In the genomic region with DNA sequence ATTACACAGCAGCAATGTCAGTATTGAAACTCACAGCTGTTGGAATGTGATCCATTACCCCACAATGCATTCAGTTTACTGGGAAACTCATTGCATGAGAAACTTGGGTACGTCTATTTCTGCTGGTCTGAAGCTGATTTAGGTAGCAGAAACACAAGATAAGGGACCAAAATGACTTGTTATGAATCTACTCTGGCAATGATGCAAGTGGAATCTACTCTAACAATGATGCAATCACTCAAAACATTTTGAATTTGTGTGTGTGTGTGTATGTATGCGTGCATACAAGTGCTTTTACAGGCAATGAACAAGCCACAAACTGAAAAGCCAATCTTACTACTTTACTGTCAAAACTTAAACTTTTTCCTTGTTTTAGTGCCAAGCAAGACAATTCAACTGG, we compare ENCODE assay signal across 21 cellular contexts.
"Had no signal": no experiment of that assay in that cellular context is flagged by ENCODE, and none has a peak within 500 bp of the region (broad histone marks: within the 10 kb centered on the region; RNA-seq: fewer than 3 reads in every experiment).

No MANE protein-coding gene starts in this region.

- H3K36me3 ChIP-seq: MG63 had no signal

- H3K4me2 ChIP-seq: SK-N-SH had no signal

- ATAC-seq: Panc1, PC-3 had no signal

- H3K27me3 ChIP-seq: MG63 had no signal

- H3K27ac ChIP-seq: RWPE1 had no signal

- DNase-seq: Karpas-422, KG1, MG63, NCI-H1092, NCI-H1105 treated with DMSO at 0.1 percent for 48 hours, NCI-H1417 treated with DMSO at 0.1 percent for 48 hours, NCI-H146, NCI-H1694 treated with DMSO at 0.1 percent for 48 hours, NCI-H1930, NCI-H2081, NCI-H2107, NCI-H2227 treated with DMSO at 0.1 percent for 48 hours, NCI-H524, NCI-H526 treated with DMSO at 0.1 percent for 48 hours, NCI-H748 treated with DMSO at 0.1 percent for 48 hours, PC-3, SHP77, SK-N-SH, SW 1271 had no signal

- H3K9ac ChIP-seq: SK-N-SH had no signal

- H3K9me3 ChIP-seq: MG63, SK-N-SH had no signal

- H3K4me3 ChIP-seq: MG63 had no signal
